In the genomic region with DNA sequence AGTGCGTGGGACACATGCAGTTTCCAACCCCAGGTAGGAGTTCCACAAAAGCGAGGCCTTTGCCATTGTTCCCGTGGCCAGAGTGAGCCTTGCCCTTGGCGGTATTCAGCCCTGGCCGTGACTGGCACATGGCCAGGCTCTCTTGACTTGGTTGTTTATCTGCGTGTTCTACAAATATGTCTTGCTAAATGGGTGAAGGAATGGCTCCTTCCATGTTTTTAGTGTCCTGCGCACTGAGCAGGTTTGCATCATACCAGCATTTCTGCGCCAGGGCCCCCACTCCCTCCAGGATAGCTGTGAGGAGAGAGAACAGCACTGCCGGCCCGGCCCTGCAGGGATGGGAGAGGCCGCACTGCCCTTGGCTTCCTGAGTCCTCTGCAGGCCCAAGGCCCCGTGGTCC, we compare ENCODE assay signal across 1 cellular context.
TF ChIP-seq lines count a peak whose summit lies in the region.

No MANE protein-coding gene starts in this region.

TF ChIP-seq in H1, 55 proteins besides CTCF, POLR2A, EP300 and RAD21:
- TF ChIP-seq, protein P1, sequence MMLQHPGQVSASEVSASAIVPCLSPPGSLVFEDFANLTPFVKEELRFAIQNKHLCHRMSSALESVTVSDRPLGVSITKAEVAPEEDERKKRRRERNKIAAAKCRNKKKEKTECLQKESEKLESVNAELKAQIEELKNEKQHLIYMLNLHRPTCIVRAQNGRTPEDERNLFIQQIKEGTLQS (IDR thresholded peaks at IDR 0.05; ENCODE audit: insufficient read depth, low read depth, low read length): no peak
- TF ChIP-seq ZNF274 (IDR thresholded peaks at IDR 0.05; ENCODE audit: borderline replicate concordance, extremely low read depth, low read length) (no peak), SP2 (IDR thresholded peaks at IDR 0.05; ENCODE audit: low read length) (no peak), CTBP2 (IDR thresholded peaks at IDR 0.05; ENCODE audit: borderline replicate concordance, insufficient read depth, insufficient read length, low read length) (no peak), NRF1 (IDR thresholded peaks at IDR 0.05; ENCODE audit: low read depth, low read length) (no peak), SRF (IDR thresholded peaks at IDR 0.05; ENCODE audit: low read depth, low read length) (no peak), CHD2 (IDR thresholded peaks at IDR 0.05; ENCODE audit: low read length) (no peak), CHD1 (IDR thresholded peaks at IDR 0.05; ENCODE audit: low read depth, low read length) (no peak), EZH2 (IDR thresholded peaks at IDR 0.05; ENCODE audit: low read depth, low read length, severe bottlenecking) (no peak), GABPA (IDR thresholded peaks at IDR 0.05; ENCODE audit: borderline replicate concordance, insufficient read depth, low read length) (no peak), TBP (IDR thresholded peaks at IDR 0.05; ENCODE audit: low read depth, low read length) (no peak), PHF8 (conservative IDR thresholded peaks at IDR 0.05; ENCODE audit: low read depth, low read length) (no peak), SIN3A (conservative IDR thresholded peaks at IDR 0.05 in 1 of 2, IDR thresholded peaks at IDR 0.05 in 1 of 2; ENCODE audit: low read depth in 1 of 2, low read length in 2 of 2) (no peak), NANOG (IDR thresholded peaks at IDR 0.05; ENCODE audit: insufficient read depth, low read depth, low read length, poor library complexity, severe bottlenecking) (no peak), BACH1 (IDR thresholded peaks at IDR 0.05; ENCODE audit: low read length) (no peak), MAFK (IDR thresholded peaks at IDR 0.05; ENCODE audit: low read depth, low read length) (no peak), SUZ12 (IDR thresholded peaks at IDR 0.05; ENCODE audit: low read length) (no peak)
- TF ChIP-seq, protein P2, sequence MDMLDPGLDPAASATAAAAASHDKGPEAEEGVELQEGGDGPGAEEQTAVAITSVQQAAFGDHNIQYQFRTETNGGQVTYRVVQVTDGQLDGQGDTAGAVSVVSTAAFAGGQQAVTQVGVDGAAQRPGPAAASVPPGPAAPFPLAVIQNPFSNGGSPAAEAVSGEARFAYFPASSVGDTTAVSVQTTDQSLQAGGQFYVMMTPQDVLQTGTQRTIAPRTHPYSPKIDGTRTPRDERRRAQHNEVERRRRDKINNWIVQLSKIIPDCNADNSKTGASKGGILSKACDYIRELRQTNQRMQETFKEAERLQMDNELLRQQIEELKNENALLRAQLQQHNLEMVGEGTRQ (IDR thresholded peaks at IDR 0.05; ENCODE audit: low read length): no peak
- TF ChIP-seq, protein P3, sequence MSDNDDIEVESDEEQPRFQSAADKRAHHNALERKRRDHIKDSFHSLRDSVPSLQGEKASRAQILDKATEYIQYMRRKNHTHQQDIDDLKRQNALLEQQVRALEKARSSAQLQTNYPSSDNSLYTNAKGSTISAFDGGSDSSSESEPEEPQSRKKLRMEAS (IDR thresholded peaks at IDR 0.05): no peak
TF ChIP-seq in H1: peak in this region for 0.
